11 cellular contexts compared by ENCODE assay signal in genomic region chr17:58902312-58902711, GRCh38.
"Had no signal": no experiment of that assay in that cellular context is flagged by ENCODE, and none has a peak within 500 bp of the region (broad histone marks: within the 10 kb centered on the region; RNA-seq: fewer than 3 reads in every experiment).

No MANE protein-coding gene starts in this region.

- H3K36me3 ChIP-seq: HAP-1 had no signal

- H3K4me2 ChIP-seq: GM23338 had no signal

- H3K27ac ChIP-seq: GM23248 had no signal

- H3K9ac ChIP-seq: GM23248 had no signal

- H3K4me3 ChIP-seq: GM23248, GM23338, HAP-1 had no signal

- H3K4me1 ChIP-seq: HAP-1 had no signal

- FAIRE-seq: H1, H54 had no signal

- H3K9me3 ChIP-seq: HAP-1 had no signal

- DNase-seq: GM23248, GOT3, H7, H9, HCEC 1CT, HFFc6 had no signal

- ATAC-seq: GM23338, HCT116 had no signal

- H2AFZ ChIP-seq: GM23248, GM23338 had no signal
